Comparison of ENCODE assay signal across 12 cellular contexts in the genomic region with DNA sequence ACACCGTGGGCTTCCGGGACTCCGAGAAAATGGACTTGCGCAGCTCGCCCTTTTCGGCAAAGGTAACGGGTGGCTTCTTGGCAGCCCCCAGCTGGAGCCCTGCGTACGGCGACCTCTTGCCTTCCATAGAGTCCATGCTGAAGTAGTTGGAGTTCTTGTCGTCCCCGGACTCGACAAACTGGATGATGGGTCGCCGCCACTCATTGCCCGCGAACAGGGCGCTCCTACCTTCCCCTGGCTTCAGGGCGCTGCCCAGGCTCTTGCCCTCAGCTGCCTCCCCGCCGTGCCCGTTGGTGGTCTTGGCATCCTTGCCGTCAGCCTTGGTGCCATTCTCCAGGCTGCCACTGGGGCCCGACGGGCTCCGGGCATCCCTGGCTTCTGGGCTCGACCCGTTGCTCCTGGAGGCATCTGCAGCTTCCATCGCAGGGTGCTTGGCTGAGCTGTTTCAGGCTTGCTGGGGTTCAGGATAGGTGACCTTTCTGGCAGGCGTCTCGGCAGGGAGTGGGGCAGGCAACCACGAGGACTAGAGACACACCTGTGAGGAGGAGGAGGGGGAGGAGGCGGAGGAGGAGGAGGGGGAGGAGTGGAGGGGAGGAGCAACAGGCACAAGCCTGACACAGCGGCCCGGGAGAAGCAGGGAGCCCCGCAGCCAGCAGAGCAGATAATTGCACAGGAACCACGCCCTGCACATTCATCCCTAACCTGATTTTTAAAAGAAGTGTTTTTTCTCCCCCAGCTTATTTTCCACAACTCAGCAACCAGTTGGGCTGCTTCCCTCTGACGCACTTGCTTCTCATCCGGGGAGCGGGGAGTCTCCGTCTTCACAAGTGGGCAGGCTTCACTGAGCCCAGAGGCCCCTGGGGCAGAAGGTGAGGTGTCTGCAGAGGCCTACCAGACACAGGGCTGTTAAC. TPM values are rescaled to one million over a fixed set of nuclear protein-coding genes. Genes with fewer than 3 reads are reported as not detected.
A peak's percentile ranks its signal among the peaks of the same experiment; 100 is the strongest.
DNase-seq lines count a peak whose midpoint lies in the region; ATAC-seq and TF ChIP-seq lines count a peak whose summit lies in the region.
"Had no signal": no experiment of that assay in that cellular context is flagged by ENCODE, and none has a peak within 500 bp of the region (broad histone marks: within the 10 kb centered on the region; RNA-seq: fewer than 3 reads in every experiment).

A gene with protein sequence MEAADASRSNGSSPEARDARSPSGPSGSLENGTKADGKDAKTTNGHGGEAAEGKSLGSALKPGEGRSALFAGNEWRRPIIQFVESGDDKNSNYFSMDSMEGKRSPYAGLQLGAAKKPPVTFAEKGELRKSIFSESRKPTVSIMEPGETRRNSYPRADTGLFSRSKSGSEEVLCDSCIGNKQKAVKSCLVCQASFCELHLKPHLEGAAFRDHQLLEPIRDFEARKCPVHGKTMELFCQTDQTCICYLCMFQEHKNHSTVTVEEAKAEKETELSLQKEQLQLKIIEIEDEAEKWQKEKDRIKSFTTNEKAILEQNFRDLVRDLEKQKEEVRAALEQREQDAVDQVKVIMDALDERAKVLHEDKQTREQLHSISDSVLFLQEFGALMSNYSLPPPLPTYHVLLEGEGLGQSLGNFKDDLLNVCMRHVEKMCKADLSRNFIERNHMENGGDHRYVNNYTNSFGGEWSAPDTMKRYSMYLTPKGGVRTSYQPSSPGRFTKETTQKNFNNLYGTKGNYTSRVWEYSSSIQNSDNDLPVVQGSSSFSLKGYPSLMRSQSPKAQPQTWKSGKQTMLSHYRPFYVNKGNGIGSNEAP (minus strand): TSS at position 503 of the 911 bp plus-strand sequence. CDS start 82 bp downstream, at position 421.

- H3K36me3 Mint-ChIP-seq in WTC11 (no peaks in the 10 kb centered on the region), type B pancreatic cell (no peaks in the 10 kb centered on the region)

- CTCF ChIA-PET in WTC11 (lab: Charles Lee): interaction anchor here (0.6 to 2.0 kb wide), 5 partner anchors 9 to 653 kb away, joined by 3 to 6 read pairs (median 5); no protein-coding TSS in a partner anchor

- H3K27me3 Mint-ChIP-seq in WTC11 (ENCODE audit: low read depth): peaks cover 5% of the 10 kb centered on the region
- H3K27me3 Mint-ChIP-seq in type B pancreatic cell: no peaks in the 10 kb centered on the region

- ATAC-seq in left cardiac atrium (peak; percentile 47 to 84), right cardiac atrium (no peak), WTC11 (no peak), GM19351 (IDR thresholded peaks at IDR 0.05; ENCODE audit: unreplicated experiment) (no peak), HG03097 (IDR thresholded peaks at IDR 0.05; ENCODE audit: low FRiP score, unreplicated experiment) (no peak)
- ATAC-seq: left ventricle myocardium superior had no signal

- no peaks in the 10 kb centered on the region for H3K9me3 ChIP-seq in right cardiac atrium (ENCODE audit: control insufficient read depth, low read length)

- no peaks in the 10 kb centered on the region for H3K4me1 ChIP-seq in right cardiac atrium (ENCODE audit: control insufficient read depth, insufficient read depth, low read length)

- TF ChIP-seq CTCF in WTC11 (IDR thresholded peaks at IDR 0.05) (no peak), type B pancreatic cell (conservative IDR thresholded peaks at IDR 0.05) (peak; percentile 13)

- peaks cover 9% of the 10 kb centered on the region; the same call in 1 of the 2 replicates for H3K4me1 Mint-ChIP-seq in WTC11
- peaks cover 4% of the 10 kb centered on the region for H3K4me1 Mint-ChIP-seq in type B pancreatic cell (ENCODE audit: unreplicated experiment)

- H3K27ac ChIP-seq in right cardiac atrium (ENCODE audit: low read length): no peak within 1 kb of the TSS
- H3K27ac ChIP-seq: C4-2B had no signal

- POLR2A ChIA-PET in WTC11 (lab: Charles Lee): no interaction called here

- no peak within 1 kb of the TSS for H3K4me3 ChIP-seq in right cardiac atrium (ENCODE audit: low read length)

- H3K27ac Mint-ChIP-seq in WTC11 (no peak within 1 kb of the TSS), type B pancreatic cell (peak within 1 kb of the TSS; percentile 94)

- DNase-seq in left cardiac atrium (no peak), right cardiac atrium (no peak), WTC11 (ENCODE audit: low spot score) (no peak), left kidney (ENCODE audit: low read depth, low spot score) (peak; percentile 86), type B pancreatic cell (ENCODE audit: extremely low spot score, unreplicated experiment) (peak; percentile 68), CD1c-positive myeloid dendritic cell (ENCODE audit: extremely low spot score) (no peak)
- DNase-seq: GOT3, left ventricle myocardium superior, NCI-H82 had no signal

- no peak within 1 kb of the TSS for H3K4me3 Mint-ChIP-seq in WTC11
- H3K4me3 Mint-ChIP-seq in type B pancreatic cell: peak within 1 kb of the TSS; percentile 88

- no peaks in the 10 kb centered on the region for H3K27me3 ChIP-seq in right cardiac atrium (ENCODE audit: control insufficient read depth, insufficient read depth)

- H3K9me3 Mint-ChIP-seq in WTC11 (no peaks in the 10 kb centered on the region), type B pancreatic cell (no peaks in the 10 kb centered on the region)

- 79% methylated on average over 41 of the region's 41 CpGs for WGBS in right cardiac atrium

- intact Hi-C loops in left cardiac atrium (cut with DNase I) (no loop called here), right cardiac atrium (cut with DNase I) (no loop called here)

TF ChIP-seq in WTC11, 78 proteins besides CTCF, POLR2A, EP300 and RAD21:
- TF ChIP-seq, protein P1, sequence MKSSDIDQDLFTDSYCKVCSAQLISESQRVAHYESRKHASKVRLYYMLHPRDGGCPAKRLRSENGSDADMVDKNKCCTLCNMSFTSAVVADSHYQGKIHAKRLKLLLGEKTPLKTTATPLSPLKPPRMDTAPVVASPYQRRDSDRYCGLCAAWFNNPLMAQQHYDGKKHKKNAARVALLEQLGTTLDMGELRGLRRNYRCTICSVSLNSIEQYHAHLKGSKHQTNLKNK (CRISPR knock-in tag; IDR thresholded peaks at IDR 0.05): no peak
- TF ChIP-seq ZNF263 (CRISPR knock-in tag; IDR thresholded peaks at IDR 0.05; ENCODE audit: low read depth): peak; percentile 82
- TF ChIP-seq, protein P2, sequence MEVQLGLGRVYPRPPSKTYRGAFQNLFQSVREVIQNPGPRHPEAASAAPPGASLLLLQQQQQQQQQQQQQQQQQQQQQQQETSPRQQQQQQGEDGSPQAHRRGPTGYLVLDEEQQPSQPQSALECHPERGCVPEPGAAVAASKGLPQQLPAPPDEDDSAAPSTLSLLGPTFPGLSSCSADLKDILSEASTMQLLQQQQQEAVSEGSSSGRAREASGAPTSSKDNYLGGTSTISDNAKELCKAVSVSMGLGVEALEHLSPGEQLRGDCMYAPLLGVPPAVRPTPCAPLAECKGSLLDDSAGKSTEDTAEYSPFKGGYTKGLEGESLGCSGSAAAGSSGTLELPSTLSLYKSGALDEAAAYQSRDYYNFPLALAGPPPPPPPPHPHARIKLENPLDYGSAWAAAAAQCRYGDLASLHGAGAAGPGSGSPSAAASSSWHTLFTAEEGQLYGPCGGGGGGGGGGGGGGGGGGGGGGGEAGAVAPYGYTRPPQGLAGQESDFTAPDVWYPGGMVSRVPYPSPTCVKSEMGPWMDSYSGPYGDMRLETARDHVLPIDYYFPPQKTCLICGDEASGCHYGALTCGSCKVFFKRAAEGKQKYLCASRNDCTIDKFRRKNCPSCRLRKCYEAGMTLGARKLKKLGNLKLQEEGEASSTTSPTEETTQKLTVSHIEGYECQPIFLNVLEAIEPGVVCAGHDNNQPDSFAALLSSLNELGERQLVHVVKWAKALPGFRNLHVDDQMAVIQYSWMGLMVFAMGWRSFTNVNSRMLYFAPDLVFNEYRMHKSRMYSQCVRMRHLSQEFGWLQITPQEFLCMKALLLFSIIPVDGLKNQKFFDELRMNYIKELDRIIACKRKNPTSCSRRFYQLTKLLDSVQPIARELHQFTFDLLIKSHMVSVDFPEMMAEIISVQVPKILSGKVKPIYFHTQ (CRISPR knock-in tag; IDR thresholded peaks at IDR 0.05): no peak
- TF ChIP-seq, protein P3, sequence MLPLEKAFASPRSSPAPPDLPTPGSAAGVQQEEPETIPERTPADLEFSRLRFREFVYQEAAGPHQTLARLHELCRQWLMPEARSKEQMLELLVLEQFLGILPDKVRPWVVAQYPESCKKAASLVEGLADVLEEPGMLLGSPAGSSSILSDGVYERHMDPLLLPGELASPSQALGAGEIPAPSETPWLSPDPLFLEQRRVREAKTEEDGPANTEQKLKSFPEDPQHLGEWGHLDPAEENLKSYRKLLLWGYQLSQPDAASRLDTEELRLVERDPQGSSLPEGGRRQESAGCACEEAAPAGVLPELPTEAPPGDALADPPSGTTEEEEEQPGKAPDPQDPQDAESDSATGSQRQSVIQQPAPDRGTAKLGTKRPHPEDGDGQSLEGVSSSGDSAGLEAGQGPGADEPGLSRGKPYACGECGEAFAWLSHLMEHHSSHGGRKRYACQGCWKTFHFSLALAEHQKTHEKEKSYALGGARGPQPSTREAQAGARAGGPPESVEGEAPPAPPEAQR (CRISPR knock-in tag; IDR thresholded peaks at IDR 0.05): no peak
- TF ChIP-seq IRF2 (CRISPR knock-in tag; IDR thresholded peaks at IDR 0.05; ENCODE audit: borderline replicate concordance, low read depth): no peak
- TF ChIP-seq ZNF416 (CRISPR knock-in tag; IDR thresholded peaks at IDR 0.05): no peak

RNA-seq across cellular contexts. Expression of the gene that starts here (rescaled TPM):
- under 1 TPM in 1 of 2 donors, not detected in 1; 0.50 TPM for total RNA-seq in left cardiac atrium
- total RNA-seq in right cardiac atrium: under 1 TPM in 1 of 4 donors, not detected in 3; 0.34 TPM
- 0.16 TPM for polyA plus RNA-seq in right cardiac atrium
- 0.11 to 0.39 TPM (median 0.27 TPM) in 3 replicates for total RNA-seq in WTC11 (2021)
- 56.7 and 207 TPM in 2 replicates for total RNA-seq in type B pancreatic cell (ENCODE audit: low replicate concordance)

Comparison
In these comparisons a context has a peak if more than half of its experiments do, and no peak if none do; other contexts are left out.
1. RNA of the gene that starts here (total RNA-seq): 56.7 to 207 TPM in type B pancreatic cell; 0.50 TPM in left cardiac atrium, 0.34 TPM in right cardiac atrium and 0.11 to 0.39 TPM in WTC11; every median in the first group is over 10 times any median in the second.
2. Peak in ATAC-seq in left cardiac atrium; RNA of the gene not detected or under 1 TPM.
3. DNase-seq: peak in left kidney (single experiment) and type B pancreatic cell (single experiment); none in left cardiac atrium (single experiment), right cardiac atrium (0 of 3), WTC11 (single experiment) and CD1c-positive myeloid dendritic cell (single experiment).